9 cellular contexts compared by ENCODE assay signal in genomic region chr3:54188176-54188791, GRCh38.
DNase-seq lines count a peak whose midpoint lies in the region; ATAC-seq and TF ChIP-seq lines count a peak whose summit lies in the region.
"Had no signal": no experiment of that assay in that cellular context is flagged by ENCODE, and none has a peak within 500 bp of the region (broad histone marks: within the 10 kb centered on the region; RNA-seq: fewer than 3 reads in every experiment).

No MANE protein-coding gene starts in this region.

- H3K36me3 ChIP-seq in prostate gland = no peaks in the 10 kb centered on the region
- H3K36me3 ChIP-seq: neutrophil had no signal

- no peak for TF ChIP-seq CTCF in epithelial cell of proximal tubule (conservative IDR thresholded peaks at IDR 0.05; ENCODE audit: low read depth, low read length)
- TF ChIP-seq CTCF in prostate gland (IDR thresholded peaks at IDR 0.05) = no peak

- no peak for ATAC-seq in HG03565 (IDR thresholded peaks at IDR 0.05; ENCODE audit: unreplicated experiment)
- ATAC-seq in GM19467 (IDR thresholded peaks at IDR 0.05; ENCODE audit: unreplicated experiment) = no peak
- ATAC-seq in GM19452 (IDR thresholded peaks at IDR 0.05; ENCODE audit: unreplicated experiment) = no peak

- no peak for TF ChIP-seq POLR2A in prostate gland (IDR thresholded peaks at IDR 0.05)

- no peaks in the 10 kb centered on the region for H3K27me3 ChIP-seq in prostate gland (replicated peaks; ENCODE audit: insufficient read depth)
- H3K27me3 ChIP-seq: neutrophil had no signal

- DNase-seq in activated gamma-delta T cell treated with Interleukin-2 at 50 U/mL for 16 hours (peak; percentile 6), activated gamma-delta T cell (lab: John Stamatoyannopoulos, UW) (no peak), RPMI8226 (peak; percentile 79), epithelial cell of proximal tubule (ENCODE audit: low read depth) (peak; percentile 22), prostate gland (ENCODE audit: low spot score) (peak; percentile 18)

- no peaks in the 10 kb centered on the region for H3K4me1 ChIP-seq in prostate gland (replicated peaks)

- H3K9me3 ChIP-seq in prostate gland = no peaks in the 10 kb centered on the region
- H3K9me3 ChIP-seq: neutrophil had no signal

- H3K4me3 ChIP-seq in epithelial cell of proximal tubule (ENCODE audit: low read depth, low read length) = no peak overlapping the region
- no peak overlapping the region for H3K4me3 ChIP-seq in prostate gland

- H3K27ac ChIP-seq in prostate gland = no peak overlapping the region
- H3K27ac ChIP-seq: neutrophil had no signal

- 36% methylated on average over 6 of the region's 6 CpGs for WGBS in prostate gland

- intact Hi-C loops in prostate gland (cut with DNase I) = no loop called here
